Comparison of ENCODE assay signal across 11 cellular contexts in the genomic region with DNA sequence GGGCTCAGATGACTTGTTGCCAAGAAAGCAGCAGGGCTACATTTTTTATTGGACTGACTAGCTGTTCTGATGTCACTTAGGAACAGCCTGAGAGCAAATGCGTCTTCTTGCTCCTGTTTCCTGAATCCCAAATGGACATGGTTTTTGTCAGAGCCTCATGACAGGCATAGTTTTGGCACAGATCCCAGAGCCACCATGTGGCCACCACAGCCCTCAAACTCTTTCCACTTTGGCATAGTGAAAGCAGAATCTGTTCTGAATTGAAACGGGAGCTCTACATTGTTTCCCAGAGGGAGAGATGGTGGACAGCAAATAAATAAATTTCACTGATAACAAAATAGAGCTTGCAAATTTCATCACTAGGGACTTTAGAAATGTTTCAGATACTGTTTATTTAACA.
DNase-seq lines count a peak whose midpoint lies in the region; ATAC-seq and TF ChIP-seq lines count a peak whose summit lies in the region.
"Had no signal": no experiment of that assay in that cellular context is flagged by ENCODE, and none has a peak within 500 bp of the region (broad histone marks: within the 10 kb centered on the region; RNA-seq: fewer than 3 reads in every experiment).

No MANE protein-coding gene starts in this region.

- no peak for ATAC-seq in GM18517 (IDR thresholded peaks at IDR 0.05; ENCODE audit: unreplicated experiment)
- no peak for ATAC-seq in HG03095 (IDR thresholded peaks at IDR 0.05; ENCODE audit: unreplicated experiment)
- no peak for ATAC-seq in GM23338

- H3K27me3 Mint-ChIP-seq in GM23338 (ENCODE audit: insufficient read depth, low read depth, poor library complexity): no peaks in the 10 kb centered on the region

- peak in 1 of 2 experiments; percentile 41; a peak in 2 of 4 replicates for TF ChIP-seq CTCF in GM23338 (conservative IDR thresholded peaks at IDR 0.05; ENCODE audit: low read depth in 2 of 2)

- no peaks in the 10 kb centered on the region for H3K27me3 ChIP-seq in GM23338 (ENCODE audit: insufficient read depth)
- H3K27me3 ChIP-seq in Karpas-422 (ENCODE audit: low read length): no peaks in the 10 kb centered on the region

- no peaks in the 10 kb centered on the region for H3F3A ChIP-seq in GM23338 (replicated peaks; ENCODE audit: low read depth)

- no peaks in the 10 kb centered on the region for H3K9me3 Mint-ChIP-seq in GM23338

- H3K4me3 Mint-ChIP-seq in GM23338: no peak overlapping the region

- H3K4me1 ChIP-seq in GM23338 (ENCODE audit: insufficient read depth): no peaks in the 10 kb centered on the region
- H3K4me1 ChIP-seq in Karpas-422 (ENCODE audit: low read length): no peaks in the 10 kb centered on the region

- no peaks in the 10 kb centered on the region for H3K79me2 ChIP-seq in GM23338 (replicated peaks; ENCODE audit: insufficient read depth)
- H3K79me2 ChIP-seq in Karpas-422 (ENCODE audit: low read length): no peaks in the 10 kb centered on the region

- H3K4me3 ChIP-seq in GM23338: no peak overlapping the region
- no peak overlapping the region for H3K4me3 ChIP-seq in Karpas-422 (ENCODE audit: low read length)
- H3K4me3 ChIP-seq: coronary artery had no signal

- no peak overlapping the region for H2AFZ ChIP-seq in GM23338
- H2AFZ ChIP-seq in Karpas-422 (ENCODE audit: low read length): no peak overlapping the region

- H3K9me2 ChIP-seq in GM23338 (ENCODE audit: insufficient read depth) (no peaks in the 10 kb centered on the region), Karpas-422 (replicated peaks; ENCODE audit: insufficient read depth, low read length) (no peaks in the 10 kb centered on the region)

- CTCF ChIA-PET in HEK293T (lab: Yijun Ruan, JAX): no interaction called here

- H3K36me3 Mint-ChIP-seq in GM23338 (ENCODE audit: low read depth): no peaks in the 10 kb centered on the region

- H3K9ac ChIP-seq in Karpas-422 (ENCODE audit: low read length): no peak overlapping the region

- H3K9me3 ChIP-seq in Karpas-422 (ENCODE audit: low read length): no peaks in the 10 kb centered on the region

- H3K27ac ChIP-seq in GM23338 (ENCODE audit: low read depth): no peak overlapping the region
- no peak overlapping the region for H3K27ac ChIP-seq in Karpas-422 (ENCODE audit: low read length)
- H3K27ac ChIP-seq: coronary artery had no signal

- peak; percentile 11 for DNase-seq in HEK293T (ENCODE audit: extremely low spot score)
- peak; percentile 71 for DNase-seq in NCI-H524 treated with DMSO at 0.1 percent for 48 hours (lab: John Stamatoyannopoulos, UW)
- DNase-seq in cerebellum (ENCODE audit: low spot score): peak; percentile 87
- peak in 53 of 56 donors; percentile 1 to 90 (median 44) for DNase-seq in nucleus accumbens (lab: John Stamatoyannopoulos, UW)
- no peak for DNase-seq in GM23338 (ENCODE audit: low spot score)
- DNase-seq in Karpas-422: no peak
- DNase-seq: activated CD8-positive, alpha-beta memory T cell treated with anti-CD3 and anti-CD28 coated beads, Interleukin-2, amount 50 U/mL, for 48 hours; GF-D8 had no signal

- H3K4me2 ChIP-seq in GM23338 (no peak overlapping the region), Karpas-422 (ENCODE audit: low read depth, low read length, poor library complexity, severe bottlenecking) (no peak overlapping the region)

- POLR2A ChIA-PET in HEK293T (lab: Yijun Ruan, JAX): no interaction called here

- H3K27ac Mint-ChIP-seq in GM23338: no peak overlapping the region

- H3K4me1 Mint-ChIP-seq in GM23338: no peaks in the 10 kb centered on the region

- H4K20me1 ChIP-seq in GM23338 (replicated peaks; ENCODE audit: insufficient read depth) (no peaks in the 10 kb centered on the region), Karpas-422 (ENCODE audit: insufficient read depth, low read depth, low read length) (no peaks in the 10 kb centered on the region)

- H3K36me3 ChIP-seq in GM23338 (ENCODE audit: insufficient read depth) (no peaks in the 10 kb centered on the region), Karpas-422 (ENCODE audit: insufficient read depth, low read length) (no peaks in the 10 kb centered on the region)

TF ChIP-seq in HEK293T, 16 proteins besides CTCF, POLR2A, EP300 and RAD21:
- no peak for TF ChIP-seq FOXM1 (IDR thresholded peaks at IDR 0.05; ENCODE audit: borderline replicate concordance)
- TF ChIP-seq, protein P1, sequence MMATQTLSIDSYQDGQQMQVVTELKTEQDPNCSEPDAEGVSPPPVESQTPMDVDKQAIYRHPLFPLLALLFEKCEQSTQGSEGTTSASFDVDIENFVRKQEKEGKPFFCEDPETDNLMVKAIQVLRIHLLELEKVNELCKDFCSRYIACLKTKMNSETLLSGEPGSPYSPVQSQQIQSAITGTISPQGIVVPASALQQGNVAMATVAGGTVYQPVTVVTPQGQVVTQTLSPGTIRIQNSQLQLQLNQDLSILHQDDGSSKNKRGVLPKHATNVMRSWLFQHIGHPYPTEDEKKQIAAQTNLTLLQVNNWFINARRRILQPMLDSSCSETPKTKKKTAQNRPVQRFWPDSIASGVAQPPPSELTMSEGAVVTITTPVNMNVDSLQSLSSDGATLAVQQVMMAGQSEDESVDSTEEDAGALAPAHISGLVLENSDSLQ (IDR thresholded peaks at IDR 0.05): peak; percentile 58

TF ChIP-seq in GM23338, 12 proteins besides CTCF, POLR2A, EP300 and RAD21:
- TF ChIP-seq NANOG (IDR thresholded peaks at IDR 0.05; ENCODE audit: borderline replicate concordance): no peak
- no peak for TF ChIP-seq POLR2AphosphoS5 (IDR thresholded peaks at IDR 0.05; ENCODE audit: low read depth)
- TF ChIP-seq ZNF462 (CRISPR knock-in tag; IDR thresholded peaks at IDR 0.05): no peak
- TF ChIP-seq EZH2phosphoT487 (IDR thresholded peaks at IDR 0.05; ENCODE audit: unreplicated experiment): no peak
- no peak for TF ChIP-seq STAT1 (IDR thresholded peaks at IDR 0.05; ENCODE audit: unreplicated experiment)
- no peak for TF ChIP-seq ZNF114 (CRISPR knock-in tag; IDR thresholded peaks at IDR 0.05)
- TF ChIP-seq CREB1 (CRISPR knock-in tag; IDR thresholded peaks at IDR 0.05; ENCODE audit: low read depth): no peak
- TF ChIP-seq EZH2 (IDR thresholded peaks at IDR 0.05; ENCODE audit: low read depth, unreplicated experiment): no peak

Comparison
In these comparisons a context has a peak if more than half of its experiments do, and no peak if none do; other contexts are left out.
1. DNase-seq: peak in HEK293T (single experiment), NCI-H524 treated with DMSO at 0.1 percent for 48 hours (single experiment), cerebellum (single experiment) and nucleus accumbens (53 of 56); none in GM23338 (single experiment) and Karpas-422 (single experiment).